16 cellular contexts compared by ENCODE assay signal in genomic region chr11:131463609-131464008, GRCh38.
DNase-seq lines count a peak whose midpoint lies in the region; ATAC-seq and TF ChIP-seq lines count a peak whose summit lies in the region.
"Had no signal": no experiment of that assay in that cellular context is flagged by ENCODE, and none has a peak within 500 bp of the region (broad histone marks: within the 10 kb centered on the region; RNA-seq: fewer than 3 reads in every experiment).

No MANE protein-coding gene starts in this region.

- no peaks in the 10 kb centered on the region for H3K27me3 ChIP-seq in endodermal cell (ENCODE audit: control insufficient read depth, insufficient read depth, low read length, poor library complexity, severe bottlenecking)

- no peak for ATAC-seq in HG03432 (IDR thresholded peaks at IDR 0.05; ENCODE audit: unreplicated experiment)
- ATAC-seq in HG03378 (IDR thresholded peaks at IDR 0.05; ENCODE audit: unreplicated experiment) = no peak
- no peak for ATAC-seq in HG03460 (IDR thresholded peaks at IDR 0.05; ENCODE audit: unreplicated experiment)
- ATAC-seq: Panc1 had no signal

- H3K27ac ChIP-seq in endodermal cell (ENCODE audit: low read depth, low read length) = peak overlapping the region; percentile 58

- peak overlapping the region; percentile 74 for H3K27ac Mint-ChIP-seq in endodermal cell
- peak overlapping the region in 1 of 3 experiments; percentile 3 for H3K27ac Mint-ChIP-seq in nephron

- H3K9me3 ChIP-seq in endodermal cell (ENCODE audit: control insufficient read depth, low read length) = no peaks in the 10 kb centered on the region

- H3K4me3 ChIP-seq in endodermal cell (ENCODE audit: low read length) = no peak overlapping the region

- peaks cover 8% of the 10 kb centered on the region for H3K4me1 ChIP-seq in endodermal cell (ENCODE audit: control insufficient read depth, insufficient read depth, low read length)

- H3K4me1 Mint-ChIP-seq in endodermal cell (peaks cover 44% of the 10 kb centered on the region), nephron (peaks cover 27% of the 10 kb centered on the region)
- H3K4me1 Mint-ChIP-seq: CD14-positive monocyte had no signal

- H3K9me3 Mint-ChIP-seq in endodermal cell (no peaks in the 10 kb centered on the region), nephron (no peaks in the 10 kb centered on the region)

- TF ChIP-seq CTCF in endodermal cell (conservative IDR thresholded peaks at IDR 0.05) (no peak), nephron (IDR thresholded peaks at IDR 0.05; ENCODE audit: unreplicated experiment in 3 of 3) (no peak)

- DNase-seq in NCI-H82 (lab: John Stamatoyannopoulos, UW) = peak; percentile 57
- DNase-seq in NCI-H82 treated with DMSO at 0.1 percent for 48 hours (lab: John Stamatoyannopoulos, UW; ENCODE audit: unreplicated experiment) = no peak
- no peak for DNase-seq in endodermal cell
- no peak for DNase-seq in kidney tubule cell (ENCODE audit: low spot score)
- DNase-seq: COR-L47, GOT3, KBM-7, NCI-H1048, NCI-H345, Right ventricle myocardium superior had no signal

- H3K27me3 Mint-ChIP-seq in endodermal cell (ENCODE audit: insufficient read depth) = no peaks in the 10 kb centered on the region
- H3K27me3 Mint-ChIP-seq in nephron (ENCODE audit: low read depth) = peaks cover 22% of the 10 kb centered on the region

- WGBS in endodermal cell (ENCODE audit: insufficient coverage in 1 of 2, insufficient read length in 1 of 2), 2 experiments = 90 to 100% methylated on average over 3 to 12 of the region's 12 CpGs

- H3K4me3 Mint-ChIP-seq in endodermal cell = peak overlapping the region; percentile 14
- peak overlapping the region; percentile 33 to 77 (median 49) for H3K4me3 Mint-ChIP-seq in nephron

- no peaks in the 10 kb centered on the region for H3K36me3 ChIP-seq in endodermal cell (ENCODE audit: control insufficient read depth, insufficient read depth, low read length)

- H3K36me3 Mint-ChIP-seq in endodermal cell (ENCODE audit: low read depth) (no peaks in the 10 kb centered on the region), nephron (ENCODE audit: low read depth) (no peaks in the 10 kb centered on the region)
- H3K36me3 Mint-ChIP-seq: CD14-positive monocyte had no signal

- no peak overlapping the region for H3K9ac ChIP-seq in endodermal cell (ENCODE audit: extremely low read depth, low read length, poor library complexity, severe bottlenecking)
